1 cellular context compared by ENCODE assay signal in the genomic region with DNA sequence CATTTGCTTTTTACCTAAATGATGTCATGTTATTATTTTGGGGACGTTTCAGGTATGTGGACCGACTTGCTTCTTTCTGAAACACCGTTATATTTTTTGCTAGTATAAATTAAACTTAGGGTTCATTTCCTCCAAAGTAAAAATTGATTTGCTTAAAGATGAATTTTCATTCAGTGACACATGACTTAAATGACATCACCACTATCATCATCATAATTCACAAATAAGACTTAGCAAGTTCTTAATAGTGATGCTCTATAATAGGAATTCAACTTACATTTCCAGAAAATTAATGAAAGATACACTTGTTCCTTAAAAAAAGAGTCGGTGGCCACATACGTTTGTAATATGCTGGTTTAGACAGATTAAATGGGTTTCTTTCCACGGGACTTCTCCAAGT.
A peak's percentile ranks its signal among the peaks of the same experiment; 100 is the strongest.
TF ChIP-seq lines count a peak whose summit lies in the region.

No MANE protein-coding gene starts in this region.

TF ChIP-seq in GM12878, 131 proteins besides CTCF, POLR2A, EP300 and RAD21:
- TF ChIP-seq ZNF217 (IDR thresholded peaks at IDR 0.05) (no peak), PAX8 (IDR thresholded peaks at IDR 0.05) (peak; percentile 59; the same call in 1 of the 2 replicates), TBL1XR1 (IDR thresholded peaks at IDR 0.05; ENCODE audit: low read depth, low read length) (no peak), SKIL (IDR thresholded peaks at IDR 0.05; ENCODE audit: low read depth, poor library complexity, severe bottlenecking) (peak; percentile 12), ATF7 (IDR thresholded peaks at IDR 0.05; ENCODE audit: low read depth) (peak; percentile 83)
